Comparison of ENCODE assay signal across 4 cellular contexts in genomic region chr5:1870435-1871272, GRCh38. TPM values are rescaled to one million over a fixed set of nuclear protein-coding genes. Genes with fewer than 3 reads are reported as not detected.
"Had no signal": no experiment of that assay in that cellular context is flagged by ENCODE, and none has a peak within 500 bp of the region (broad histone marks: within the 10 kb centered on the region; RNA-seq: fewer than 3 reads in every experiment).

No MANE protein-coding gene starts in this region.

RNA-seq across cellular contexts. Expression of gene IRX4, which starts 12.1 kb away (rescaled TPM):
- total RNA-seq: GM23248, HepG2, HT-29 had no signal
- polyA plus RNA-seq: GM23248, HepG2, IgD-negative memory B cell had no signal
